In genomic region chr1:1267488-1268283, GRCh38 we compare ENCODE assay signal across 24 cellular contexts. TPM values are rescaled to one million over a fixed set of nuclear protein-coding genes. Genes with fewer than 3 reads are reported as not detected.
DNase-seq lines count a peak whose midpoint lies in the region; ATAC-seq, FAIRE-seq and TF ChIP-seq lines count a peak whose summit lies in the region.
"Had no signal": no experiment of that assay in that cellular context is flagged by ENCODE, and none has a peak within 500 bp of the region (broad histone marks: within the 10 kb centered on the region; RNA-seq: fewer than 3 reads in every experiment).

No MANE protein-coding gene starts in this region.

- H3K9ac ChIP-seq in kidney (ENCODE audit: low read length in 2 of 2): no peak overlapping the region
- H3K9ac ChIP-seq: BLaER1 had no signal

- FAIRE-seq in kidney (lab: Jason Lieb, UNC): no peak
- FAIRE-seq: A549, G401.6, GM12892, GM18507 had no signal

- peak overlapping the region; percentile 4 for H3K4me3 Mint-ChIP-seq in activated naive CD4-positive, alpha-beta T cell treated with anti-CD3 and anti-CD28 coated beads, Interleukin-2, amount 50 U/mL, for 24 hours
- H3K4me3 Mint-ChIP-seq in activated naive CD4-positive, alpha-beta T cell treated with anti-CD3 and anti-CD28 coated beads for 36 hours: no peak overlapping the region
- no peak overlapping the region for H3K4me3 Mint-ChIP-seq in progenitor cell of endocrine pancreas (ENCODE audit: low read depth)
- H3K4me3 Mint-ChIP-seq in naive thymus-derived CD8-positive, alpha-beta T cell: peak overlapping the region in 2 of 10 donors; percentile 1 to 34
- H3K4me3 Mint-ChIP-seq: CD8-positive, alpha-beta T cell had no signal

- H3K36me3 Mint-ChIP-seq in activated naive CD4-positive, alpha-beta T cell treated with anti-CD3 and anti-CD28 coated beads, Interleukin-2, amount 50 U/mL, for 24 hours: peaks cover 2% of the 10 kb centered on the region
- peaks cover 29% of the 10 kb centered on the region for H3K36me3 Mint-ChIP-seq in activated naive CD4-positive, alpha-beta T cell treated with anti-CD3 and anti-CD28 coated beads for 36 hours (ENCODE audit: low read depth)
- H3K36me3 Mint-ChIP-seq in progenitor cell of endocrine pancreas (ENCODE audit: insufficient read depth): peaks cover 12% of the 10 kb centered on the region
- H3K36me3 Mint-ChIP-seq in naive thymus-derived CD8-positive, alpha-beta T cell: peaks cover 0 to 50% (median 1%) of the 10 kb centered on the region in 3 donors

- no peaks in the 10 kb centered on the region for H3K27me3 Mint-ChIP-seq in activated naive CD4-positive, alpha-beta T cell treated with anti-CD3 and anti-CD28 coated beads, Interleukin-2, amount 50 U/mL, for 24 hours
- no peaks in the 10 kb centered on the region for H3K27me3 Mint-ChIP-seq in activated naive CD4-positive, alpha-beta T cell treated with anti-CD3 and anti-CD28 coated beads for 36 hours (ENCODE audit: low read depth)
- no peaks in the 10 kb centered on the region for H3K27me3 Mint-ChIP-seq in progenitor cell of endocrine pancreas
- no peaks in the 10 kb centered on the region for H3K27me3 Mint-ChIP-seq in naive thymus-derived CD8-positive, alpha-beta T cell

- H3K4me1 Mint-ChIP-seq in activated naive CD4-positive, alpha-beta T cell treated with anti-CD3 and anti-CD28 coated beads, Interleukin-2, amount 50 U/mL, for 24 hours: peaks cover 39% of the 10 kb centered on the region
- peaks cover 33% of the 10 kb centered on the region for H3K4me1 Mint-ChIP-seq in activated naive CD4-positive, alpha-beta T cell treated with anti-CD3 and anti-CD28 coated beads for 36 hours (ENCODE audit: low read depth)
- H3K4me1 Mint-ChIP-seq in progenitor cell of endocrine pancreas (ENCODE audit: low read depth): peaks cover 16% of the 10 kb centered on the region
- peaks cover 30 to 60% (median 39%) of the 10 kb centered on the region in 4 donors for H3K4me1 Mint-ChIP-seq in naive thymus-derived CD8-positive, alpha-beta T cell

- intact Hi-C loops in activated naive CD4-positive, alpha-beta T cell treated with anti-CD3 and anti-CD28 coated beads for 36 hours (cut with micrococcal nuclease): no loop called here
- intact Hi-C loops in kidney (cut with DNase I) (no loop called here), lower lobe of right lung (cut with DNase I) (no loop called here)

- ATAC-seq in HG03457 (IDR thresholded peaks at IDR 0.05; ENCODE audit: unreplicated experiment) (no peak), lower lobe of right lung (no peak)
- ATAC-seq in naive thymus-derived CD8-positive, alpha-beta T cell: no peak
- ATAC-seq: CD8-positive, alpha-beta T cell; HCT116 had no signal

- H3K27ac Mint-ChIP-seq in activated naive CD4-positive, alpha-beta T cell treated with anti-CD3 and anti-CD28 coated beads, Interleukin-2, amount 50 U/mL, for 24 hours: no peak overlapping the region
- H3K27ac Mint-ChIP-seq in activated naive CD4-positive, alpha-beta T cell treated with anti-CD3 and anti-CD28 coated beads for 36 hours: no peak overlapping the region
- peak overlapping the region; percentile 33 for H3K27ac Mint-ChIP-seq in progenitor cell of endocrine pancreas
- H3K27ac Mint-ChIP-seq in naive thymus-derived CD8-positive, alpha-beta T cell: peak overlapping the region in 1 of 10 donors; percentile 80
- H3K27ac Mint-ChIP-seq: CD8-positive, alpha-beta T cell had no signal

- no peak for TF ChIP-seq CTCF in RWPE1 (conservative IDR thresholded peaks at IDR 0.05; ENCODE audit: low read depth)
- TF ChIP-seq CTCF in kidney (IDR thresholded peaks at IDR 0.05; ENCODE audit: borderline replicate concordance, extremely low read depth, insufficient read depth): no peak
- TF ChIP-seq CTCF in progenitor cell of endocrine pancreas (IDR thresholded peaks at IDR 0.05; ENCODE audit: unreplicated experiment): no peak
- TF ChIP-seq CTCF in lower lobe of right lung (IDR thresholded peaks at IDR 0.05): no peak

- no peaks in the 10 kb centered on the region for H3K27me3 ChIP-seq in lower lobe of right lung (ENCODE audit: low read depth)
- H3K27me3 ChIP-seq: BLaER1 had no signal

- DNase-seq in activated naive CD4-positive, alpha-beta T cell treated with anti-CD3 and anti-CD28 coated beads for 36 hours: no peak
- DNase-seq in RWPE1 (ENCODE audit: low spot score) (no peak), kidney (peak; percentile 65), progenitor cell of endocrine pancreas (ENCODE audit: low spot score, unreplicated experiment) (no peak), lower lobe of right lung (no peak)
- no peak for DNase-seq in naive thymus-derived CD8-positive, alpha-beta T cell
- DNase-seq: CD8-positive, alpha-beta T cell; GOT3; Kasumi-1; NCI-H1694; NCI-H2081; NCI-H2171 treated with DMSO at 0.1 percent for 48 hours; NCI-H526; OCI-M1; SHP77 had no signal

- CTCF ChIA-PET in activated naive CD4-positive, alpha-beta T cell treated with anti-CD3 and anti-CD28 coated beads for 36 hours (lab: Charles Lee): no interaction called here
- CTCF ChIA-PET in RWPE1 (lab: Yijun Ruan, JAX): no interaction called here

- H3K4me3 ChIP-seq in kidney (ENCODE audit: low read length in 2 of 2) (no peak overlapping the region), lower lobe of right lung (no peak overlapping the region)
- H3K4me3 ChIP-seq: A549, BLaER1 had no signal

- peaks cover 25 to 26% of the 10 kb centered on the region in 2 donors for H3K4me1 ChIP-seq in kidney (ENCODE audit: control insufficient read depth in 1 of 2, insufficient read depth in 1 of 2, low read depth in 1 of 2, low read length in 2 of 2)
- H3K4me1 ChIP-seq in lower lobe of right lung: peaks cover 29% of the 10 kb centered on the region

- H3K36me3 ChIP-seq in kidney (ENCODE audit: control insufficient read depth in 1 of 2, insufficient read depth in 2 of 2, low read length in 2 of 2): peaks cover 8 to 13% of the 10 kb centered on the region in 2 donors
- peaks cover 63% of the 10 kb centered on the region for H3K36me3 ChIP-seq in lower lobe of right lung

- H3K9me3 ChIP-seq in kidney (ENCODE audit: control insufficient read depth in 1 of 2, low read length in 2 of 2): no peaks in the 10 kb centered on the region
- no peaks in the 10 kb centered on the region for H3K9me3 ChIP-seq in lower lobe of right lung
- H3K9me3 ChIP-seq: A549, BLaER1 had no signal

- no peaks in the 10 kb centered on the region for H3K9me3 Mint-ChIP-seq in activated naive CD4-positive, alpha-beta T cell treated with anti-CD3 and anti-CD28 coated beads, Interleukin-2, amount 50 U/mL, for 24 hours
- H3K9me3 Mint-ChIP-seq in activated naive CD4-positive, alpha-beta T cell treated with anti-CD3 and anti-CD28 coated beads for 36 hours: no peaks in the 10 kb centered on the region
- no peaks in the 10 kb centered on the region for H3K9me3 Mint-ChIP-seq in progenitor cell of endocrine pancreas (ENCODE audit: low read depth)
- no peaks in the 10 kb centered on the region for H3K9me3 Mint-ChIP-seq in naive thymus-derived CD8-positive, alpha-beta T cell
- H3K9me3 Mint-ChIP-seq: CD8-positive, alpha-beta T cell had no signal

- POLR2A ChIA-PET in RWPE1 (lab: Yijun Ruan, JAX; ENCODE audit: low non-redundant PET): no interaction called here
- POLR2A ChIA-PET in naive thymus-derived CD8-positive, alpha-beta T cell (lab: Charles Lee): no interaction called here

- peak overlapping the region; percentile 69; the same call in 1 of the 2 replicates for H3K27ac ChIP-seq in RWPE1
- H3K27ac ChIP-seq in kidney (ENCODE audit: low read depth in 2 of 2, low read length in 2 of 2): no peak overlapping the region
- H3K27ac ChIP-seq in lower lobe of right lung: no peak overlapping the region
- H3K27ac ChIP-seq: A549, BLaER1 had no signal

RNA-seq across cellular contexts. Expression of gene UBE2J2, which starts 6.0 kb away (rescaled TPM):
- total RNA-seq in activated naive CD4-positive, alpha-beta T cell treated with anti-CD3 and anti-CD28 coated beads for 36 hours: 10 to 100 TPM; 48.5 to 49.7 TPM
- total RNA-seq in kidney (56.6 TPM), progenitor cell of endocrine pancreas (67.0 and 73.6 TPM in 2 replicates), lower lobe of right lung (49.9 TPM)
- polyA plus RNA-seq in kidney (ENCODE audit: insufficient read depth, low read depth, low replicate concordance): 57.4 TPM
- total RNA-seq in naive thymus-derived CD8-positive, alpha-beta T cell: 100 to 1,000 TPM; 104 to 105 TPM
- 10 to 100 TPM; 84.7 to 92.9 (median 85.8) TPM for polyA plus RNA-seq in naive thymus-derived CD8-positive, alpha-beta T cell

RNA-seq across cellular contexts. Expression of gene SCNN1D, which starts 12.6 kb away (rescaled TPM):
- 1 to 10 TPM; 5.6 to 7.6 TPM for total RNA-seq in activated naive CD4-positive, alpha-beta T cell treated with anti-CD3 and anti-CD28 coated beads for 36 hours
- total RNA-seq in kidney: 4.6 TPM
- polyA plus RNA-seq in kidney (ENCODE audit: insufficient read depth, low read depth, low replicate concordance): 4.6 TPM
- 7.4 and 11.3 TPM in 2 replicates for total RNA-seq in progenitor cell of endocrine pancreas
- 4.3 TPM for total RNA-seq in lower lobe of right lung
- total RNA-seq in naive thymus-derived CD8-positive, alpha-beta T cell: 10 to 100 TPM; 11.8 to 17.4 TPM
- under 1 TPM in 2 of 3 donors, not detected in 1; 0.06 to 0.58 TPM for polyA plus RNA-seq in naive thymus-derived CD8-positive, alpha-beta T cell

RNA-seq across cellular contexts. Expression of gene C1QTNF12, which starts 21.2 kb away (rescaled TPM):
- total RNA-seq in activated naive CD4-positive, alpha-beta T cell treated with anti-CD3 and anti-CD28 coated beads for 36 hours: 1 to 10 TPM; 6.0 to 7.8 TPM
- 3.1 TPM for total RNA-seq in kidney
- 9.9 TPM for polyA plus RNA-seq in kidney (ENCODE audit: insufficient read depth, low read depth, low replicate concordance)
- 1.7 and 2.7 TPM in 2 replicates for total RNA-seq in progenitor cell of endocrine pancreas
- total RNA-seq in lower lobe of right lung: 1.2 TPM
- total RNA-seq in naive thymus-derived CD8-positive, alpha-beta T cell: 1 to 10 TPM; 5.0 to 7.1 TPM
- under 1 TPM in 1 of 3 donors, not detected in 2; 0.22 TPM for polyA plus RNA-seq in naive thymus-derived CD8-positive, alpha-beta T cell
- total RNA-seq: Daoy had no signal

RNA-seq across cellular contexts. Expression of gene B3GALT6, which starts 35.6 kb away (rescaled TPM):
- 1 to 10 TPM; 8.7 to 9.9 TPM for total RNA-seq in activated naive CD4-positive, alpha-beta T cell treated with anti-CD3 and anti-CD28 coated beads for 36 hours
- 20.3 TPM for total RNA-seq in kidney
- polyA plus RNA-seq in kidney (ENCODE audit: insufficient read depth, low read depth, low replicate concordance): 13.7 TPM
- total RNA-seq in progenitor cell of endocrine pancreas: 31.7 and 31.9 TPM in 2 replicates
- 13.7 TPM for total RNA-seq in lower lobe of right lung
- 10 to 100 TPM; 21.4 to 23.6 TPM for total RNA-seq in naive thymus-derived CD8-positive, alpha-beta T cell
- polyA plus RNA-seq in naive thymus-derived CD8-positive, alpha-beta T cell: 10 to 100 TPM in 2 of 3 donors, 1 to 10 TPM in 1; 8.8 to 24.6 (median 14.6) TPM

RNA-seq across cellular contexts. Expression of gene SDF4, which starts 35.9 kb away (rescaled TPM):
- total RNA-seq in activated naive CD4-positive, alpha-beta T cell treated with anti-CD3 and anti-CD28 coated beads for 36 hours: 10 to 100 TPM; 74.7 to 79.5 TPM
- total RNA-seq in kidney (160 TPM), progenitor cell of endocrine pancreas (103 and 107 TPM in 2 replicates), lower lobe of right lung (127 TPM)
- polyA plus RNA-seq in kidney (ENCODE audit: insufficient read depth, low read depth, low replicate concordance): 143 TPM
- 100 to 1,000 TPM; 110 to 115 TPM for total RNA-seq in naive thymus-derived CD8-positive, alpha-beta T cell
- 10 to 100 TPM; 73.8 to 86.3 (median 76.7) TPM for polyA plus RNA-seq in naive thymus-derived CD8-positive, alpha-beta T cell
